In genomic region chrX:48540480-48540879, GRCh38 we compare ENCODE assay signal across 6 cellular contexts. TPM values are rescaled to one million over a fixed set of nuclear protein-coding genes. Genes with fewer than 3 reads are reported as not detected.
DNase-seq lines count a peak whose midpoint lies in the region; ATAC-seq and TF ChIP-seq lines count a peak whose summit lies in the region.

No MANE protein-coding gene starts in this region.

- no peak for TF ChIP-seq POLR2A in gastrocnemius medialis (IDR thresholded peaks at IDR 0.05)

- TF ChIP-seq CTCF in choroid plexus epithelial cell (conservative IDR thresholded peaks at IDR 0.05; ENCODE audit: low read depth, low read length) (no peak), gastrocnemius medialis (IDR thresholded peaks at IDR 0.05 in 4 of 5, conservative IDR thresholded peaks at IDR 0.05 in 1 of 5) (no peak)

- ATAC-seq in gastrocnemius medialis (no peak), GM19035 (IDR thresholded peaks at IDR 0.05; ENCODE audit: unreplicated experiment) (no peak)

- intact Hi-C loops in gastrocnemius medialis (cut with DNase I; ENCODE audit: low total_unique reads): no loop called here

- H3K27ac ChIP-seq in KOPT-K1 (ENCODE audit: low read depth, low read length, poor library complexity, severe bottlenecking): peak overlapping the region; percentile 77
- H3K27ac ChIP-seq in gastrocnemius medialis: peak overlapping the region; percentile 91 to 96 (median 92)

- DNase-seq in choroid plexus epithelial cell (ENCODE audit: low read depth) (no peak), gastrocnemius medialis (no peak), HEK293T (ENCODE audit: extremely low spot score) (no peak), NCI-H1436 (lab: John Stamatoyannopoulos, UW) (no peak)

- H3K36me3 ChIP-seq in KOPT-K1 (ENCODE audit: insufficient read depth, low read length) (peaks cover 38% of the 10 kb centered on the region), gastrocnemius medialis (peaks cover 0 to 12% of the 10 kb centered on the region in 2 donors)

- H3K9me3 ChIP-seq in KOPT-K1 (ENCODE audit: insufficient read depth, low read length, poor library complexity, severe bottlenecking) (no peaks in the 10 kb centered on the region), gastrocnemius medialis (no peaks in the 10 kb centered on the region)

- POLR2A ChIA-PET in HEK293T (lab: Yijun Ruan, JAX): interaction anchor here (1.0 to 1.6 kb wide), 3 partner anchors 9 to 34 kb away, joined by 4 to 13 read pairs (median 10); partner anchors contain the start of genes EBP and RBM3

- in situ Hi-C loops in gastrocnemius medialis (cut with MboI; ENCODE audit: low sequenced_read_pairs in 4 of 4): no loop called here

- H3K4me1 ChIP-seq in gastrocnemius medialis: peaks cover 0 to 3% of the 10 kb centered on the region in 2 donors

- CTCF ChIA-PET in HEK293T (lab: Yijun Ruan, JAX): interaction anchor here (0.6 kb wide), 1 partner anchor 34 kb away, joined by 3 read pairs; no protein-coding TSS in a partner anchor

- no peaks in the 10 kb centered on the region for H3K27me3 ChIP-seq in gastrocnemius medialis

- H3K4me3 ChIP-seq in choroid plexus epithelial cell (ENCODE audit: low read depth, low read length): peak overlapping the region; percentile 75
- H3K4me3 ChIP-seq in gastrocnemius medialis: peak overlapping the region; percentile 70 to 82 (median 78)

TF ChIP-seq in HEK293T, 16 proteins besides CTCF, POLR2A, EP300 and RAD21:
- no peak for TF ChIP-seq HDGF (IDR thresholded peaks at IDR 0.05; ENCODE audit: borderline replicate concordance)
- TF ChIP-seq ARNT (IDR thresholded peaks at IDR 0.05): no peak
- TF ChIP-seq SUZ12 (IDR thresholded peaks at IDR 0.05): no peak

RNA-seq across cellular contexts. Expression of gene TBC1D25, which starts 1.0 kb away (rescaled TPM):
- 10 to 100 TPM; 10.3 to 14.8 (median 11.9) TPM for total RNA-seq in gastrocnemius medialis

RNA-seq across cellular contexts. Expression of gene EBP, which starts 18.9 kb away (rescaled TPM):
- 1 to 10 TPM; 2.7 to 5.3 (median 4.3) TPM for total RNA-seq in gastrocnemius medialis

RNA-seq across cellular contexts. Expression of gene PORCN, which starts 31.7 kb away (rescaled TPM):
- total RNA-seq in gastrocnemius medialis: 10 to 100 TPM; 11.4 to 18.7 (median 12.3) TPM

RNA-seq across cellular contexts. Expression of gene RBM3, which starts 33.8 kb away (rescaled TPM):
- 10 to 100 TPM; 49.2 to 92.1 (median 59.9) TPM for total RNA-seq in gastrocnemius medialis

RNA-seq across cellular contexts. Expression of gene WDR13, which starts 56.8 kb away (rescaled TPM):
- 100 to 1,000 TPM in 3 of 4 donors, 10 to 100 TPM in 1; 82.7 to 143 (median 133) TPM for total RNA-seq in gastrocnemius medialis
